8 cellular contexts compared by ENCODE assay signal in genomic region chr12:106903241-106903950, GRCh38. TPM values are rescaled to one million over a fixed set of nuclear protein-coding genes. Genes with fewer than 3 reads are reported as not detected.
A peak's percentile ranks its signal among the peaks of the same experiment; 100 is the strongest.
DNase-seq lines count a peak whose midpoint lies in the region; ATAC-seq and TF ChIP-seq lines count a peak whose summit lies in the region.

No MANE protein-coding gene starts in this region.

- H3K36me3 ChIP-seq in right lobe of liver, result no peaks in the 10 kb centered on the region

- peak; percentile 99 for ATAC-seq in CD4-positive, alpha-beta T cell (ENCODE audit: poor library complexity)
- ATAC-seq in GM21576 (IDR thresholded peaks at IDR 0.05; ENCODE audit: unreplicated experiment) (peak; percentile 83), right lobe of liver (peak; percentile 99 to 100 (median 99))

- H3K9me3 ChIP-seq in CD4-positive, alpha-beta T cell (ENCODE audit: control insufficient read depth, low read length), result no peaks in the 10 kb centered on the region
- H3K9me3 ChIP-seq in right lobe of liver, result no peaks in the 10 kb centered on the region

- no peak overlapping the region for H3K27ac ChIP-seq in CD4-positive, alpha-beta T cell (ENCODE audit: low read depth, low read length)
- H3K27ac ChIP-seq in coronary artery (no peak overlapping the region), right lobe of liver (no peak overlapping the region)

- no peaks in the 10 kb centered on the region for H3K9me3 Mint-ChIP-seq in CD4-positive, alpha-beta T cell
- H3K9me3 Mint-ChIP-seq in activated CD4-positive, alpha-beta T cell treated with anti-CD3 and anti-CD28 coated beads, Interleukin-2, amount 10 ng/mL, durations not matched to agents 7 days and 5 days, result no peaks in the 10 kb centered on the region

- peaks cover 0 to 3% (median 0%) of the 10 kb centered on the region in 4 donors for H3K4me1 ChIP-seq in right lobe of liver

- TF ChIP-seq CTCF in CD4-positive, alpha-beta T cell (IDR thresholded peaks at IDR 0.05), result no peak
- TF ChIP-seq CTCF in coronary artery (IDR thresholded peaks at IDR 0.05) (no peak), right lobe of liver (IDR thresholded peaks at IDR 0.05) (no peak)

- no peak for TF ChIP-seq POLR2A in right lobe of liver (IDR thresholded peaks at IDR 0.05)

- H3K27me3 Mint-ChIP-seq in CD4-positive, alpha-beta T cell, result peaks cover 33% of the 10 kb centered on the region
- H3K27me3 Mint-ChIP-seq in activated CD4-positive, alpha-beta T cell treated with anti-CD3 and anti-CD28 coated beads, Interleukin-2, amount 10 ng/mL, durations not matched to agents 7 days and 5 days, result peaks cover 46% of the 10 kb centered on the region

- H3K36me3 Mint-ChIP-seq in CD4-positive, alpha-beta T cell (ENCODE audit: low read depth), result no peaks in the 10 kb centered on the region
- H3K36me3 Mint-ChIP-seq in activated CD4-positive, alpha-beta T cell treated with anti-CD3 and anti-CD28 coated beads, Interleukin-2, amount 10 ng/mL, durations not matched to agents 7 days and 5 days (ENCODE audit: low read depth), result no peaks in the 10 kb centered on the region

- no peaks in the 10 kb centered on the region for H3K4me1 Mint-ChIP-seq in CD4-positive, alpha-beta T cell (ENCODE audit: low read depth)
- peaks cover 12% of the 10 kb centered on the region for H3K4me1 Mint-ChIP-seq in activated CD4-positive, alpha-beta T cell treated with anti-CD3 and anti-CD28 coated beads, Interleukin-2, amount 10 ng/mL, durations not matched to agents 7 days and 5 days

- H3K27ac Mint-ChIP-seq in CD4-positive, alpha-beta T cell, result no peak overlapping the region
- H3K27ac Mint-ChIP-seq in activated CD4-positive, alpha-beta T cell treated with anti-CD3 and anti-CD28 coated beads, Interleukin-2, amount 10 ng/mL, durations not matched to agents 7 days and 5 days, result no peak overlapping the region

- H3K4me3 Mint-ChIP-seq in CD4-positive, alpha-beta T cell, result peak overlapping the region; percentile 26
- peak overlapping the region; percentile 37 for H3K4me3 Mint-ChIP-seq in activated CD4-positive, alpha-beta T cell treated with anti-CD3 and anti-CD28 coated beads, Interleukin-2, amount 10 ng/mL, durations not matched to agents 7 days and 5 days

- peak; percentile 48 to 79 (median 66) for DNase-seq in CD4-positive, alpha-beta T cell
- DNase-seq in NAMALWA (ENCODE audit: low spot score) (peak; percentile 53), coronary artery (ENCODE audit: low spot score) (no peak), right lobe of liver (peak; percentile 71 to 77 (median 77)), COLO829 (ENCODE audit: low spot score) (no peak)
- DNase-seq in activated CD4-positive, alpha-beta T cell treated with anti-CD3 and anti-CD28 coated beads, Interleukin-2, amount 10 ng/mL, durations not matched to agents 7 days and 5 days, result peak; percentile 73
- DNase-seq in stimulated activated CD4-positive, alpha-beta T cell treated with anti-CD3 and anti-CD28 coated beads, Interleukin-4, amount 100 ng/mL, for 48 hours (ENCODE audit: low read depth in 2 of 2), result peak; percentile 75 to 76

- CTCF ChIA-PET in CD4-positive, alpha-beta T cell (lab: Charles Lee), result interaction anchor here (1.2 kb wide), 1 partner anchor 20 kb away, joined by 3 read pairs; no protein-coding TSS in a partner anchor
- CTCF ChIA-PET in activated CD4-positive, alpha-beta T cell treated with anti-CD3 and anti-CD28 coated beads, Interleukin-2, amount 10 ng/mL, durations not matched to agents 7 days and 5 days (lab: Charles Lee), result interaction anchor here (0.9 to 1.8 kb wide), 3 partner anchors 9 to 546 kb away, joined by 3 to 6 read pairs (median 4); partner anchors contain the start of gene POLR3B

- 8% methylated on average over 21 of the region's 28 CpGs for WGBS in right lobe of liver (ENCODE audit: insufficient coverage, low coverage, low lambda C conversion rate, missing lambda C conversion rate)

- H3K27me3 ChIP-seq in CD4-positive, alpha-beta T cell (ENCODE audit: control insufficient read depth, insufficient read depth, low read length), result peaks cover 18% of the 10 kb centered on the region
- H3K27me3 ChIP-seq in right lobe of liver, result peaks cover 0 to 3% of the 10 kb centered on the region in 2 donors

- intact Hi-C loops in CD4-positive, alpha-beta T cell (cut with DNase I, micrococcal nuclease), result no loop called here
- intact Hi-C loops in right lobe of liver (cut with DNase I), result no loop called here

- H3K4me3 ChIP-seq in coronary artery (peak overlapping the region; percentile 67), right lobe of liver (peak overlapping the region; percentile 21 to 44 (median 32))

- POLR2A ChIA-PET in CD4-positive, alpha-beta T cell (lab: Charles Lee), result no interaction called here
- POLR2A ChIA-PET in activated CD4-positive, alpha-beta T cell treated with anti-CD3 and anti-CD28 coated beads, Interleukin-2, amount 10 ng/mL, durations not matched to agents 7 days and 5 days (lab: Charles Lee), result interaction anchor here (0.6 kb wide), 1 partner anchor 1667 kb away, joined by 6 read pairs; no protein-coding TSS in a partner anchor

RNA-seq across cellular contexts. Expression of gene TMEM263, which starts 52.3 kb away (rescaled TPM):
- 10 to 100 TPM; 33.2 to 33.4 TPM for total RNA-seq in CD4-positive, alpha-beta T cell
- total RNA-seq in activated CD4-positive, alpha-beta T cell treated with anti-CD3 and anti-CD28 coated beads, Interleukin-2, amount 10 ng/mL, durations not matched to agents 7 days and 5 days, result 10 to 100 TPM; 32.6 to 33.2 TPM
- 10 to 100 TPM; 23.9 to 40.9 (median 38.1) TPM for total RNA-seq in right lobe of liver

Comparison
In these comparisons a context has a peak if more than half of its experiments do, and no peak if none do; other contexts are left out.
1. DNase-seq: peak in CD4-positive, alpha-beta T cell (10 of 10), NAMALWA (single experiment), activated CD4-positive, alpha-beta T cell treated with anti-CD3 and anti-CD28 coated beads, Interleukin-2, amount 10 ng/mL, durations not matched to agents 7 days and 5 days (single experiment), right lobe of liver (3 of 3) and stimulated activated CD4-positive, alpha-beta T cell treated with anti-CD3 and anti-CD28 coated beads, Interleukin-4, amount 100 ng/mL, for 48 hours (2 of 2); none in coronary artery (single experiment) and COLO829 (single experiment).
2. Peak in every context shown above with its lines, with median percentiles within 50 percentile points of each other: ATAC-seq.